14 cellular contexts compared by ENCODE assay signal in the genomic region with DNA sequence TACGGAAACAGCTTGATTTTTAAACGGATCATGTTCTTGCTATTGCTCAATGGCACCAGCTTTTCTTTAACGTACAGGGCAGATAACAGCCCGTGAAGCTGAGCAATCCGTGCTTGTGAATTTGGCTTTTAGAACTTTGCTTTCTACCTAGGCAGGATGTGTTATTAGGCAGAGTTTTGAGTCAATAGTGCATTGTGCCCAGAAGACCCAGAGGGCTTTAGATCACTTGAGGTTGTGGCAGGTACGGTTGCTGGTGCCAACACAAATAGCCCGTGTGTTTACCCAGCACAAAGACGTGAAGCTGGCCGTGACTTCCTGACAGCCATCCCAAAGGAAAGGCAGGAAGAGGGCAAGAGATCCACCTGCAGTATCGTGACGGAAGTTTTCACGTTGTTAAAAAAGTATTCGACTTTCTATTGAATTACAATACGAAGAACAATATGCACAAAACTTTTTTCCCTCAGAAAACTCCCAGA.
A peak's percentile ranks its signal among the peaks of the same experiment; 100 is the strongest.
DNase-seq lines count a peak whose midpoint lies in the region; ATAC-seq, FAIRE-seq and TF ChIP-seq lines count a peak whose summit lies in the region.
"Had no signal": no experiment of that assay in that cellular context is flagged by ENCODE, and none has a peak within 500 bp of the region (broad histone marks: within the 10 kb centered on the region; RNA-seq: fewer than 3 reads in every experiment).

No MANE protein-coding gene starts in this region.

- H3K27me3 ChIP-seq in Panc1 (ENCODE audit: control insufficient read depth, insufficient read depth, low read length) (no peaks in the 10 kb centered on the region), HepG2 (ENCODE audit: control insufficient read depth in 1 of 2, insufficient read depth in 2 of 2, low read length in 2 of 2) (peaks cover 2 to 9% of the 10 kb centered on the region in 2 experiments; a peak in 3 of 5 replicates)
- H3K27me3 ChIP-seq: cardiac muscle cell, upper lobe of left lung had no signal

- WGBS in HepG2 (ENCODE audit: low lambda C conversion rate): 4% methylated on average over 14 of the region's 14 CpGs

- H3K4me1 ChIP-seq in Panc1 (ENCODE audit: control insufficient read depth, insufficient read depth, low read length): peaks cover 15% of the 10 kb centered on the region
- peaks cover 90% of the 10 kb centered on the region for H3K4me1 ChIP-seq in HepG2 (ENCODE audit: insufficient read depth, low read length)

- no peaks in the 10 kb centered on the region for H4K20me1 ChIP-seq in HepG2 (ENCODE audit: insufficient read depth, low read length)

- FAIRE-seq in HepG2 (lab: Jason Lieb, UNC): peak; percentile 75
- FAIRE-seq: K562 had no signal

- BruUV-seq in Panc1 (replicated peaks; lab: Mats Ljungman, UMichigan) (no TSS peak), HepG2 (replicated peaks; lab: Mats Ljungman, UMichigan) (no TSS peak)

- no peak for TF ChIP-seq POLR2A in HepG2 (IDR thresholded peaks at IDR 0.05; ENCODE audit: insufficient read depth in 1 of 2, low read depth in 2 of 2, low read length in 2 of 2)

- no peaks in the 10 kb centered on the region for H3K9me3 ChIP-seq in Panc1 (ENCODE audit: control insufficient read depth, insufficient read depth, low read depth, low read length)
- H3K9me3 ChIP-seq in HepG2 (ENCODE audit: low read length): no peaks in the 10 kb centered on the region
- H3K9me3 ChIP-seq: upper lobe of left lung had no signal

- peak in 1 of 2 experiments; percentile 48; a peak in 1 of 4 replicates for TF ChIP-seq EP300 in HepG2 (IDR thresholded peaks at IDR 0.05; ENCODE audit: low read depth in 2 of 2, low read length in 2 of 2)
- TF ChIP-seq EP300 in HepG2 (CRISPR knock-in tag; IDR thresholded peaks at IDR 0.05; ENCODE audit: borderline replicate concordance): peak; percentile 19; the same call in 1 of the 2 replicates

- peak overlapping the region; percentile 16 for H2AFZ ChIP-seq in HepG2 (ENCODE audit: low read length)

- H3K4me2 ChIP-seq in HepG2 (ENCODE audit: low read depth, low read length): peak overlapping the region; percentile 61

- H3K79me2 ChIP-seq in HepG2 (ENCODE audit: insufficient read depth, low read length): no peaks in the 10 kb centered on the region

- H3K9ac ChIP-seq in HepG2 (ENCODE audit: insufficient read depth, low read depth, low read length): no peak overlapping the region

- POLR2A ChIA-PET in Panc1 (lab: Charles Lee) (no interaction called here), HepG2 (lab: Yijun Ruan, JAX) (interaction anchor here (1.0 to 1.9 kb wide), 2 partner anchors 105 to 131 kb away, joined by 3 to 12 read pairs; no protein-coding TSS in a partner anchor), GM10248 (lab: Yijun Ruan, JAX) (no interaction called here)

- intact Hi-C loops in Panc1 (cut with micrococcal nuclease; ENCODE audit: unreplicated experiment): no loop called here
- intact Hi-C loops in HepG2 (cut with micrococcal nuclease; ENCODE audit: unreplicated experiment): no loop called here

- no peak for TF ChIP-seq RAD21 in HepG2 (CRISPR knock-in tag; IDR thresholded peaks at IDR 0.05)

- DNase-seq in COR-L47 (lab: John Stamatoyannopoulos, UW) (peak; percentile 3), NCI-H146 (lab: John Stamatoyannopoulos, UW) (peak; percentile 47), Panc1 (ENCODE audit: low read depth, low spot score) (no peak), HepG2 (ENCODE audit: low spot score) (peak; percentile 72), amygdala (lab: John Stamatoyannopoulos, UW) (no peak), GM10248 (ENCODE audit: extremely low spot score) (no peak)
- no peak for DNase-seq in stimulated activated naive CD8-positive, alpha-beta T cell treated with anti-CD3 and anti-CD28 coated beads, Interleukin-15, Interleukin-2, amounts not matched to agents 100 U/mL and 50 U/mL, for 24 hours
- no peak for DNase-seq in stimulated activated CD8-positive, alpha-beta memory T cell treated with anti-CD3 and anti-CD28 coated beads, Interleukin-4, amount 100 ng/mL, for 48 hours
- DNase-seq: activated CD4-positive, alpha-beta T cell treated with anti-CD3 and anti-CD28 coated beads, Interleukin-2, amount 10 ng/mL, durations not matched to agents 7 days and 5 days; activated effector memory CD4-positive, alpha-beta T cell treated with anti-CD3 and anti-CD28 coated beads, Interleukin-2, amount 50 U/mL, for 16 hours; SW 1271 had no signal

- no peak for TF ChIP-seq CTCF in Panc1 (IDR thresholded peaks at IDR 0.05)
- peak; percentile 23; the same call in 1 of the 2 replicates for TF ChIP-seq CTCF in HepG2 (CRISPR knock-in tag; IDR thresholded peaks at IDR 0.05)
- TF ChIP-seq CTCF in GM10248 (IDR thresholded peaks at IDR 0.05; ENCODE audit: control extremely low read depth, extremely low read depth, low read depth, missing control alignments): no peak

- CTCF ChIA-PET in Panc1 (lab: Charles Lee) (no interaction called here), HepG2 (lab: Yijun Ruan, JAX; ENCODE audit: low intra/inter-chr PET ratio, low total read pairs) (interaction anchor here (1.1 kb wide), 1 partner anchor 159 kb away, joined by 6 read pairs; no protein-coding TSS in a partner anchor), GM10248 (lab: Yijun Ruan, JAX) (no interaction called here)

- H3K4me3 ChIP-seq in Panc1 (ENCODE audit: low read depth in 2 of 2, low read length in 2 of 2) (no peak overlapping the region; a peak in 1 of 4 replicates), HepG2 (replicated peaks in 1 of 3; ENCODE audit: insufficient read depth in 1 of 3, low read depth in 2 of 3, low read length in 3 of 3) (peak overlapping the region in 2 of 3 experiments; percentile 15 to 16; a peak in 2 of 6 replicates)
- H3K4me3 ChIP-seq: cardiac muscle cell, K562, upper lobe of left lung had no signal

- H3K27ac ChIP-seq in Panc1 (ENCODE audit: low read length) (no peak overlapping the region), HepG2 (ENCODE audit: extremely low read length, insufficient read depth, low read length) (peak overlapping the region; percentile 19)
- H3K27ac ChIP-seq: cardiac muscle cell, upper lobe of left lung had no signal

- ATAC-seq in Panc1 (peak; percentile 52), HepG2 (0 out of 3 replicates have a peak, but pooled peaks have one; percentile 2)
- ATAC-seq in stimulated activated naive CD8-positive, alpha-beta T cell treated with anti-CD3 and anti-CD28 coated beads, Interleukin-15, Interleukin-2, amounts not matched to agents 100 U/mL and 50 U/mL, for 24 hours: no peak
- ATAC-seq: K562 had no signal

- H3K36me3 ChIP-seq in Panc1 (ENCODE audit: control insufficient read depth, insufficient read depth, low read length) (no peaks in the 10 kb centered on the region), HepG2 (replicated peaks in 1 of 2; ENCODE audit: control insufficient read depth in 1 of 2, insufficient read depth in 2 of 2, low read length in 2 of 2) (no peaks in the 10 kb centered on the region)
- H3K36me3 ChIP-seq: cardiac muscle cell, upper lobe of left lung had no signal

- in situ Hi-C loops in Panc1 (cut with HindIII; ENCODE audit: low pct_unique_long_range_greater_than_20kb, low sequenced_read_pairs) (no loop called here), HepG2 (cut with HindIII; ENCODE audit: extremely low pct_ligation_motif_present, low pct_unique_long_range_greater_than_20kb) (no loop called here)

TF ChIP-seq in HepG2, 621 proteins besides CTCF, POLR2A, EP300 and RAD21 (continues in another document):
- TF ChIP-seq HDAC2 (CRISPR knock-in tag; IDR thresholded peaks at IDR 0.05) (peak; percentile 84), ZBTB46 (CRISPR knock-in tag; IDR thresholded peaks at IDR 0.05; ENCODE audit: borderline replicate concordance) (no peak), LCORL (IDR thresholded peaks at IDR 0.05) (no peak), LCORL (CRISPR knock-in tag; IDR thresholded peaks at IDR 0.05) (peak; percentile 75), FOSL2 (CRISPR knock-in tag; IDR thresholded peaks at IDR 0.05) (peak; percentile 38), ELF1 (CRISPR knock-in tag; IDR thresholded peaks at IDR 0.05) (0 out of 2 replicates have a peak, but pooled peaks have one; percentile 21), SOX6 (IDR thresholded peaks at IDR 0.05) (no peak), SOX6 (CRISPR knock-in tag; IDR thresholded peaks at IDR 0.05) (peak; percentile 72), ZMYM2 (CRISPR knock-in tag; IDR thresholded peaks at IDR 0.05) (no peak), MEF2D (CRISPR knock-in tag; IDR thresholded peaks at IDR 0.05) (no peak; the same call in 1 of the 2 replicates)
- TF ChIP-seq, protein P1, sequence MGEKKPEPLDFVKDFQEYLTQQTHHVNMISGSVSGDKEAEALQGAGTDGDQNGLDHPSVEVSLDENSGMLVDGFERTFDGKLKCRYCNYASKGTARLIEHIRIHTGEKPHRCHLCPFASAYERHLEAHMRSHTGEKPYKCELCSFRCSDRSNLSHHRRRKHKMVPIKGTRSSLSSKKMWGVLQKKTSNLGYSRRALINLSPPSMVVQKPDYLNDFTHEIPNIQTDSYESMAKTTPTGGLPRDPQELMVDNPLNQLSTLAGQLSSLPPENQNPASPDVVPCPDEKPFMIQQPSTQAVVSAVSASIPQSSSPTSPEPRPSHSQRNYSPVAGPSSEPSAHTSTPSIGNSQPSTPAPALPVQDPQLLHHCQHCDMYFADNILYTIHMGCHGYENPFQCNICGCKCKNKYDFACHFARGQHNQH (CRISPR knock-in tag; IDR thresholded peaks at IDR 0.05): 0 out of 2 replicates have a peak, but pooled peaks have one; percentile 13

Comparison
In these comparisons a context has a peak if more than half of its experiments do, and no peak if none do; other contexts are left out.
1. DNase-seq: peak in COR-L47 (single experiment), NCI-H146 (single experiment) and HepG2 (single experiment); none in Panc1 (single experiment), stimulated activated naive CD8-positive, alpha-beta T cell treated with anti-CD3 and anti-CD28 coated beads, Interleukin-15, Interleukin-2, amounts not matched to agents 100 U/mL and 50 U/mL, for 24 hours (single experiment), stimulated activated CD8-positive, alpha-beta memory T cell treated with anti-CD3 and anti-CD28 coated beads, Interleukin-4, amount 100 ng/mL, for 48 hours (single experiment), amygdala (0 of 56) and GM10248 (single experiment).
2. H3K4me3 ChIP-seq: peak in HepG2 (2 of 3); none in Panc1 (0 of 2).